In the genomic region with DNA sequence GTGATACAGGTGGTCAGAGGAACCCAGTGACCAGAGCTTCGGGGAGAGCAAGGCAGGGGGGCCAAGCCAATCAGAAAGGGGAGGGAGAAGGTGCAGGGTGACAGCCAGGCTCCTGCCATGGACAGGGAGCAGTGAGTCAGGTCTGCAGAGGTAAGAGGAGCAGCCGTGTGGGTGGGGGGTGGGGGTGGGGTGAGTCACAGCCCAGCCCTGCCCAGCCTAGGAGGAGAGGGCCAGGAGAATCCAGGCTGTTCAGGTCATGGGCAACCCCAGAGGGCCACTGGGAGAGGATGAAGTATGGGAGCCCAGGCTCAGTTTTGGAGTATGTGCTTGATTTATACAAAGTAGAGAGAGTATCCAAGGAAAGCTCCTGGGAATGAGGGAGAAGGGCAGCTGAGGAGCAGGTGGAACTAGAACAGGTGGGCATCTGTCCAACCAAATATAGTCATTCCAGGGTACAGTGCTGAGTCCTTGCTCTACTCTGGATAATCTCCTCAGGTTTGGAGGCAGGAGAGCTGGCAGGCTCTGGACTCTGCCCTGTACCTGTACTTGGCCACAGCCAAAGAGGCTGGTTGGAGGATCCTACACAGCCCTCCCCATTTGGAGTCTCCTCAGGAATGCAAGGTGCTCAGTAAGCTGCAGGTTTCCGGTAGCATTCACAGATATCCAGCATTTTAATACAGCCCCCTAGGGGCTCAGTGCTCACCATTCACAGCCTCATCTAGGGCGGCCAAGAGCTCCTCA, we compare ENCODE assay signal across 9 cellular contexts. TPM values are rescaled to one million over a fixed set of nuclear protein-coding genes. Genes with fewer than 3 reads are reported as not detected.
DNase-seq lines count a peak whose midpoint lies in the region; ATAC-seq and TF ChIP-seq lines count a peak whose summit lies in the region.
"Had no signal": no experiment of that assay in that cellular context is flagged by ENCODE, and none has a peak within 500 bp of the region (broad histone marks: within the 10 kb centered on the region; RNA-seq: fewer than 3 reads in every experiment).

No MANE protein-coding gene starts in this region.

- peak overlapping the region; percentile 96 for H3K27ac ChIP-seq in skeletal muscle tissue (ENCODE audit: low read depth, low read length)
- H3K27ac ChIP-seq: neutrophil had no signal

- CTCF ChIA-PET in activated B cell treated with CpG ODN at 0.5 μM for 24 hours (lab: Charles Lee) = interaction anchor here (0.8 to 14.6 kb wide), 6 partner anchors 9 to 103 kb away, joined by 3 to 347 read pairs (median 3); no protein-coding TSS in a partner anchor

- H3K9me3 Mint-ChIP-seq in activated B cell treated with CpG ODN at 0.5 μM for 24 hours = no peaks in the 10 kb centered on the region

- H3K4me3 ChIP-seq in fibroblast of the aortic adventitia (ENCODE audit: low read depth, low read length) = peak overlapping the region; percentile 78
- peak overlapping the region; percentile 76 to 90 (median 87) for H3K4me3 ChIP-seq in skeletal muscle tissue (ENCODE audit: low read length in 3 of 3)

- intact Hi-C loops in activated B cell treated with CpG ODN at 0.5 μM for 24 hours (cut with micrococcal nuclease) = no loop called here

- no peak for TF ChIP-seq CTCF in activated B cell treated with CpG ODN at 0.5 μM for 24 hours (IDR thresholded peaks at IDR 0.05)
- no peak for TF ChIP-seq CTCF in fibroblast of the aortic adventitia (IDR thresholded peaks at IDR 0.05; ENCODE audit: insufficient read depth, low read length)

- no peaks in the 10 kb centered on the region for H3K27me3 Mint-ChIP-seq in activated B cell treated with CpG ODN at 0.5 μM for 24 hours

- H3K4me1 Mint-ChIP-seq in activated B cell treated with CpG ODN at 0.5 μM for 24 hours = peaks cover 58% of the 10 kb centered on the region

- H3K27me3 ChIP-seq in skeletal muscle tissue (ENCODE audit: control insufficient read depth in 3 of 3, insufficient read depth in 3 of 3, low read length in 3 of 3) = no peaks in the 10 kb centered on the region

- DNase-seq in HK-2 (ENCODE audit: unreplicated experiment) (peak; percentile 67), activated B cell treated with CpG ODN at 0.5 μM for 24 hours (no peak), fibroblast of the aortic adventitia (ENCODE audit: low read depth) (no peak), NCI-H2029 (lab: John Stamatoyannopoulos, UW) (no peak), SKM-1 (lab: John Stamatoyannopoulos, UW; ENCODE audit: unreplicated experiment) (no peak), DMS 273 treated with DMSO at 0.1 percent for 48 hours (lab: John Stamatoyannopoulos, UW) (no peak)

- H3K9ac ChIP-seq in skeletal muscle tissue (ENCODE audit: low read depth in 1 of 3, low read length in 3 of 3) = peak overlapping the region; percentile 86 to 98 (median 94)

- POLR2A ChIA-PET in activated B cell treated with CpG ODN at 0.5 μM for 24 hours (lab: Charles Lee) = interaction anchor here (0.6 kb wide), 1 partner anchor 340 kb away, joined by 4 read pairs; no protein-coding TSS in a partner anchor

- ATAC-seq in activated B cell treated with CpG ODN at 0.5 μM for 24 hours (ENCODE audit: low read depth) (no peak), GM18873 (IDR thresholded peaks at IDR 0.05; ENCODE audit: low FRiP score, unreplicated experiment) (no peak)

- no peak overlapping the region for H3K27ac Mint-ChIP-seq in activated B cell treated with CpG ODN at 0.5 μM for 24 hours

- peaks cover 4 to 12% (median 5%) of the 10 kb centered on the region in 3 donors for H3K36me3 ChIP-seq in skeletal muscle tissue (ENCODE audit: control insufficient read depth in 3 of 3, insufficient read depth in 3 of 3, low read length in 3 of 3)
- H3K36me3 ChIP-seq: neutrophil had no signal

- peak overlapping the region; percentile 41 for H3K4me3 Mint-ChIP-seq in activated B cell treated with CpG ODN at 0.5 μM for 24 hours

- H3K4me1 ChIP-seq in skeletal muscle tissue (ENCODE audit: control insufficient read depth in 3 of 3, insufficient read depth in 3 of 3, low read length in 3 of 3) = peaks cover 73 to 89% (median 76%) of the 10 kb centered on the region in 3 donors

- no peaks in the 10 kb centered on the region for H3K9me3 ChIP-seq in skeletal muscle tissue (ENCODE audit: control insufficient read depth in 3 of 3, low read length in 3 of 3)
- H3K9me3 ChIP-seq: neutrophil had no signal

- no peaks in the 10 kb centered on the region for H3K36me3 Mint-ChIP-seq in activated B cell treated with CpG ODN at 0.5 μM for 24 hours (ENCODE audit: low read depth)

RNA-seq across cellular contexts. Expression of gene HBEGF, which starts 1.6 kb away (rescaled TPM):
- total RNA-seq in activated B cell treated with CpG ODN at 0.5 μM for 24 hours (0.22 and 0.49 TPM in 2 replicates), fibroblast of the aortic adventitia (ENCODE audit: low replicate concordance) (0.41 and 0.90 TPM in 2 replicates), skeletal muscle tissue (11.0 TPM)

RNA-seq across cellular contexts. Expression of gene SLC4A9, which starts 15.1 kb away (rescaled TPM):
- not detected in 2 replicates for total RNA-seq in activated B cell treated with CpG ODN at 0.5 μM for 24 hours
- not detected in 2 replicates for total RNA-seq in fibroblast of the aortic adventitia (ENCODE audit: low replicate concordance)
- total RNA-seq in skeletal muscle tissue = not detected

RNA-seq across cellular contexts. Expression of gene PFDN1, which starts 42.0 kb away (rescaled TPM):
- total RNA-seq in activated B cell treated with CpG ODN at 0.5 μM for 24 hours (38.2 and 38.4 TPM in 2 replicates), fibroblast of the aortic adventitia (ENCODE audit: low replicate concordance) (31.2 and 60.2 TPM in 2 replicates), skeletal muscle tissue (34.4 TPM)

RNA-seq across cellular contexts. Expression of gene ANKHD1, which starts 56.8 kb away (rescaled TPM):
- 166 and 187 TPM in 2 replicates for total RNA-seq in activated B cell treated with CpG ODN at 0.5 μM for 24 hours
- 71.1 and 145 TPM in 2 replicates for total RNA-seq in fibroblast of the aortic adventitia (ENCODE audit: low replicate concordance)
- total RNA-seq in skeletal muscle tissue = 85.1 TPM
